Comparison of ENCODE assay signal across 10 cellular contexts in genomic region chr7:39567294-39567693, GRCh38. TPM values are rescaled to one million over a fixed set of nuclear protein-coding genes. Genes with fewer than 3 reads are reported as not detected.
A peak's percentile ranks its signal among the peaks of the same experiment; 100 is the strongest.
DNase-seq lines count a peak whose midpoint lies in the region; ATAC-seq and TF ChIP-seq lines count a peak whose summit lies in the region.
"Had no signal": no experiment of that assay in that cellular context is flagged by ENCODE, and none has a peak within 500 bp of the region (broad histone marks: within the 10 kb centered on the region; RNA-seq: fewer than 3 reads in every experiment).

No MANE protein-coding gene starts in this region.

- no peak for ATAC-seq in activated T-cell treated with anti-CD3 and anti-CD28 coated beads, Interleukin-2, amount 50 U/mL, for 72 hours (replicated peaks in 1 of 2)
- ATAC-seq in activated T-helper 17 cell treated with anti-CD3 and anti-CD28 coated beads, Interleukin-2, amount 50 U/mL, for 72 hours (replicated peaks) = no peak
- ATAC-seq in left lobe of liver = no peak

- peaks cover 29% of the 10 kb centered on the region for H3K4me1 Mint-ChIP-seq in activated T-cell treated with anti-CD3 and anti-CD28 coated beads, Interleukin-2, amount 50 U/mL, for 72 hours (ENCODE audit: low read depth)
- H3K4me1 Mint-ChIP-seq in activated T-helper 17 cell treated with anti-CD3 and anti-CD28 coated beads, Interleukin-2, amount 50 U/mL, for 72 hours = peaks cover 4% of the 10 kb centered on the region

- no peaks in the 10 kb centered on the region for H3K9me3 Mint-ChIP-seq in activated T-cell treated with anti-CD3 and anti-CD28 coated beads, Interleukin-2, amount 50 U/mL, for 72 hours
- H3K9me3 Mint-ChIP-seq in activated T-helper 17 cell treated with anti-CD3 and anti-CD28 coated beads, Interleukin-2, amount 50 U/mL, for 72 hours = no peaks in the 10 kb centered on the region

- H3K4me3 Mint-ChIP-seq in activated T-cell treated with anti-CD3 and anti-CD28 coated beads, Interleukin-2, amount 50 U/mL, for 72 hours = peak overlapping the region; percentile 94 to 96
- H3K4me3 Mint-ChIP-seq in activated T-helper 17 cell treated with anti-CD3 and anti-CD28 coated beads, Interleukin-2, amount 50 U/mL, for 72 hours = peak overlapping the region; percentile 90

- no peaks in the 10 kb centered on the region for H3K9me3 ChIP-seq in tibial artery
- H3K9me3 ChIP-seq: neutrophil had no signal

- H3K4me3 ChIP-seq in tibial artery = peak overlapping the region; percentile 66 to 81

- H3K27me3 ChIP-seq in tibial artery = no peaks in the 10 kb centered on the region

- H3K27ac ChIP-seq in tibial artery = peak overlapping the region in 1 of 2 donors; percentile 81
- H3K27ac ChIP-seq: neutrophil had no signal

- H3K27ac Mint-ChIP-seq in activated T-cell treated with anti-CD3 and anti-CD28 coated beads, Interleukin-2, amount 50 U/mL, for 72 hours = peak overlapping the region; percentile 98
- H3K27ac Mint-ChIP-seq in activated T-helper 17 cell treated with anti-CD3 and anti-CD28 coated beads, Interleukin-2, amount 50 U/mL, for 72 hours = peak overlapping the region; percentile 88

- peaks cover 2 to 4% of the 10 kb centered on the region in 2 donors for H3K36me3 Mint-ChIP-seq in activated T-cell treated with anti-CD3 and anti-CD28 coated beads, Interleukin-2, amount 50 U/mL, for 72 hours (ENCODE audit: insufficient read depth in 2 of 2)
- H3K36me3 Mint-ChIP-seq in activated T-helper 17 cell treated with anti-CD3 and anti-CD28 coated beads, Interleukin-2, amount 50 U/mL, for 72 hours (ENCODE audit: low read depth) = peaks cover 31% of the 10 kb centered on the region

- no peaks in the 10 kb centered on the region for H3K27me3 Mint-ChIP-seq in activated T-cell treated with anti-CD3 and anti-CD28 coated beads, Interleukin-2, amount 50 U/mL, for 72 hours (ENCODE audit: low read depth)
- H3K27me3 Mint-ChIP-seq in activated T-helper 17 cell treated with anti-CD3 and anti-CD28 coated beads, Interleukin-2, amount 50 U/mL, for 72 hours = no peaks in the 10 kb centered on the region

- in situ Hi-C loops in GM13977 (cut with MboI; ENCODE audit: low pct_unique_long_range_greater_than_20kb, low sequenced_read_pairs, unreplicated experiment) = no loop called here

- TF ChIP-seq CTCF in tibial artery (IDR thresholded peaks at IDR 0.05) = no peak
- no peak for TF ChIP-seq CTCF in GM13977 (IDR thresholded peaks at IDR 0.05; ENCODE audit: extremely low read depth, insufficient read depth, missing control alignments)

- peaks cover 0 to 17% (median 3%) of the 10 kb centered on the region in 4 donors for H3K4me1 ChIP-seq in tibial artery

- peaks cover 0 to 14% (median 9%) of the 10 kb centered on the region in 3 donors for H3K36me3 ChIP-seq in tibial artery
- H3K36me3 ChIP-seq: neutrophil had no signal

- no peak for DNase-seq in activated T-cell treated with anti-CD3 and anti-CD28 coated beads, Interleukin-2, amount 50 U/mL, for 72 hours
- DNase-seq in activated T-cell treated with anti-CD3 and anti-CD28 coated beads for 4 hours (no peak), iris pigment epithelial cell (ENCODE audit: low read depth) (peak; percentile 31), tibial artery (no peak), GM13977 (ENCODE audit: low spot score) (no peak), NCI-H1417 treated with DMSO at 0.1 percent for 48 hours (lab: John Stamatoyannopoulos, UW) (no peak), left lobe of liver (ENCODE audit: low spot score) (no peak)
- DNase-seq: GDM1 had no signal

- intact Hi-C loops in tibial artery (cut with DNase I; ENCODE audit: low total_unique reads) = no loop called here

RNA-seq across cellular contexts. Expression of gene YAE1, which starts 1.1 kb away (rescaled TPM):
- total RNA-seq in activated T-cell treated with anti-CD3 and anti-CD28 coated beads, Interleukin-2, amount 50 U/mL, for 72 hours = 10 to 100 TPM; 12.4 to 12.8 TPM
- 10 to 100 TPM in 1 of 2 donors, 1 to 10 TPM in 1; 9.2 to 13.9 TPM for total RNA-seq in activated T-helper 17 cell treated with anti-CD3 and anti-CD28 coated beads, Interleukin-2, amount 50 U/mL, for 72 hours
- 6.4 TPM for total RNA-seq in left lobe of liver

RNA-seq across cellular contexts. Expression of gene RALA, which starts 56.1 kb away (rescaled TPM):
- 10 to 100 TPM; 38.4 to 47.1 TPM for total RNA-seq in activated T-cell treated with anti-CD3 and anti-CD28 coated beads, Interleukin-2, amount 50 U/mL, for 72 hours
- 10 to 100 TPM; 21.6 to 27.9 TPM for total RNA-seq in activated T-helper 17 cell treated with anti-CD3 and anti-CD28 coated beads, Interleukin-2, amount 50 U/mL, for 72 hours
- 7.8 TPM for total RNA-seq in left lobe of liver
